In the genomic region with DNA sequence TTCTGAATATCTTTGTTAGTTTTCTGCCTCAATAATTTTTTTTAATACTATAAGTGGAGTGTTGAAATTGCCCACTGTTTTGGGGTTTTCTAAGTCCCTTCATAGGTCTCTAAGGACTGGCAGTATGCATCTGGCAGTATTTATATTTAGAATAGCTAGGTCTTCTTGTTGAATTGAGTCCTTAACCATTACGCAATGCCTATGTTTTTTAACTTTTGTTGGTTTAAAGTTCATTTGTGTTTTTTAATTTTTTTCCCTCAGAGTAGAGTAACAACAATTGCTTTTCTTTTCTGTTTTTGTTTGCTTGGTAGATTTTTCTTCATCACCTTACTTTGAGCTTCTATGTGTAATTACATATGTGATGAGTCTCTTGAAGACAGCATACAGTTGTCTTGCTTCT, we compare ENCODE assay signal across 35 cellular contexts.
"Had no signal": no experiment of that assay in that cellular context is flagged by ENCODE, and none has a peak within 500 bp of the region (broad histone marks: within the 10 kb centered on the region; RNA-seq: fewer than 3 reads in every experiment).

No MANE protein-coding gene starts in this region.

- H3K36me3 ChIP-seq: MG63 had no signal

- DNase-seq: Karpas-422, Kasumi-1, MG63, MM.1S, MV-4-11, NCI-H1048, NCI-H1092, NCI-H1092 treated with DMSO at 0.1 percent for 48 hours, NCI-H1105, NCI-H1105 treated with DMSO at 0.1 percent for 48 hours, NCI-H1417, NCI-H1417 treated with DMSO at 0.1 percent for 48 hours, NCI-H1436, NCI-H1436 treated with DMSO at 0.1 percent for 48 hours, NCI-H146, NCI-H1694, NCI-H1694 treated with DMSO at 0.1 percent for 48 hours, NCI-H187, NCI-H187 treated with DMSO at 0.1 percent for 48 hours, NCI-H1930, NCI-H2029, NCI-H2029 treated with DMSO at 0.1 percent for 48 hours, NCI-H2081, NCI-H2081 treated with DMSO at 0.1 percent for 48 hours, NCI-H2107, NCI-H2171, NCI-H2171 treated with DMSO at 0.1 percent for 48 hours, NCI-H2227 treated with DMSO at 0.1 percent for 48 hours, NCI-H226, NCI-H345, NCI-H446, NCI-H446 treated with DMSO at 0.1 percent for 48 hours, NCI-H510A, NCI-H510A treated with DMSO at 0.1 percent for 48 hours, NCI-H524 had no signal

- H3K27me3 ChIP-seq: MG63 had no signal

- H3K9me3 ChIP-seq: MG63 had no signal

- H3K4me3 ChIP-seq: MG63 had no signal
